In genomic region chr2:153506499-153506898, GRCh38 we compare ENCODE assay signal across 5 cellular contexts. TPM values are rescaled to one million over a fixed set of nuclear protein-coding genes. Genes with fewer than 3 reads are reported as not detected.
"Had no signal": no experiment of that assay in that cellular context is flagged by ENCODE, and none has a peak within 500 bp of the region (broad histone marks: within the 10 kb centered on the region; RNA-seq: fewer than 3 reads in every experiment).

No MANE protein-coding gene starts in this region.

RNA-seq across cellular contexts. Expression of gene RPRM, which starts 27.9 kb away (rescaled TPM):
- total RNA-seq: HepG2, HT1080, IMR-90, K562 had no signal
- polyA plus RNA-seq: HepG2, IgD-negative memory B cell, IMR-90, K562 had no signal
